In the genomic region with DNA sequence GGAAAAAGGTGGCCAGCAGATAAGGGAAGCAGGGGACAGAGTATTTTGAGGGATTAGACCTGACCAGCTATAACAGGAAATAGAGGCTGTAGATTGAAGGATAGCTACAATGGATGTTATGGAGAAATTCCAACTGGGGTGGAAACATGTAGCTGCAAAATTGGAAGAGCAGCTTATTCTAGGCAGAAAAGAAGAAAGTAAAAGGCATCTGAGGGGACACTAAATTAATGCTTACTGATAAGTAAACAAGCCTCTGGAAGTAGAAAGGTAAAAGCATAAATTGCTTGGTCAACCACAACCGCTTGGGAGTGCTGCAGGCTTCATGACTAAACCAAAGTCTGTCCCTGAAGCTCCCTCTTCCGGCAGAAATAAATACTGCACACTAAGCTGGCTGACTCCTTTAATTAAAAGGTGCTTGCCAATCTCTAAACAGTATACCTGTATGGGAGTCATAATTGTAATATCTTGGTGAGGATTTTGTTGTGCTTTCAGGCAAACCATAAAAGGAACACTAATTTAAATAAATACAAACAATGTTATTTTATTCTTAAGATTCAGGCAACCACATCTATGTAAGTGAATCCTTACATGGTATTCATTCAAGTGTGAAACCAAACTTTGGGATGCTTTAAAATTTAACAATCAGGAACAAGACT, we compare ENCODE assay signal across 8 cellular contexts. TPM values are rescaled to one million over a fixed set of nuclear protein-coding genes. Genes with fewer than 3 reads are reported as not detected.
A peak's percentile ranks its signal among the peaks of the same experiment; 100 is the strongest.
DNase-seq lines count a peak whose midpoint lies in the region; ATAC-seq and TF ChIP-seq lines count a peak whose summit lies in the region.

No MANE protein-coding gene starts in this region.

- DNase-seq in BJ (ENCODE audit: low read depth) (peak; percentile 61), HT-29 (ENCODE audit: low spot score) (peak; percentile 100), epithelial cell of proximal tubule (ENCODE audit: low read depth) (peak; percentile 86), nephron progenitor cell (peak; percentile 87), suprapubic skin (ENCODE audit: low spot score in 2 of 2) (peak; percentile 94), MV-4-11 (lab: John Stamatoyannopoulos, UW) (no peak)
- DNase-seq in activated CD8-positive, alpha-beta memory T cell treated with anti-CD3 and anti-CD28 coated beads for 4 hours (ENCODE audit: low read depth in 2 of 2): peak; percentile 79 to 83

- H3K9me3 ChIP-seq in suprapubic skin: no peaks in the 10 kb centered on the region

- peaks cover 43% of the 10 kb centered on the region for H3K4me1 Mint-ChIP-seq in nephron progenitor cell

- CTCF ChIA-PET in BJ (lab: Yijun Ruan, JAX): interaction anchor here (0.6 to 4.6 kb wide), 36 partner anchors 9 to 871 kb away, joined by 3 to 88 read pairs (median 5); no protein-coding TSS in a partner anchor

- peak; percentile 58 for ATAC-seq in GM19463 (IDR thresholded peaks at IDR 0.05; ENCODE audit: unreplicated experiment)

- POLR2A ChIA-PET in BJ (lab: Charles Lee): interaction anchor here (0.7 to 1.2 kb wide), 2 partner anchors 33 to 54 kb away, joined by 3 to 9 read pairs; no protein-coding TSS in a partner anchor

- no peak overlapping the region for H3K4me3 Mint-ChIP-seq in nephron progenitor cell

- H3K36me3 Mint-ChIP-seq in nephron progenitor cell (ENCODE audit: low read depth): peaks cover 16% of the 10 kb centered on the region

- H3K4me3 ChIP-seq in BJ (ENCODE audit: low read depth, low read length) (no peak overlapping the region), epithelial cell of proximal tubule (ENCODE audit: low read depth, low read length) (no peak overlapping the region), suprapubic skin (no peak overlapping the region)

- no peaks in the 10 kb centered on the region for H3K27me3 ChIP-seq in BJ (ENCODE audit: control insufficient read depth, insufficient read depth, low read length)
- H3K27me3 ChIP-seq in suprapubic skin: no peaks in the 10 kb centered on the region

- peaks cover 4% of the 10 kb centered on the region for H3K27me3 Mint-ChIP-seq in nephron progenitor cell (ENCODE audit: low read depth, poor library complexity)

- 2% methylated on average over 2 of the region's 2 CpGs for WGBS in suprapubic skin

- peak; percentile 96 for TF ChIP-seq CTCF in BJ (IDR thresholded peaks at IDR 0.05; ENCODE audit: insufficient read depth, low read depth, low read length)
- peak; percentile 100 for TF ChIP-seq CTCF in epithelial cell of proximal tubule (conservative IDR thresholded peaks at IDR 0.05; ENCODE audit: low read depth, low read length)
- peak; percentile 97 for TF ChIP-seq CTCF in nephron progenitor cell (IDR thresholded peaks at IDR 0.05)
- TF ChIP-seq CTCF in suprapubic skin (IDR thresholded peaks at IDR 0.05): peak; percentile 95 to 99

- H3K9me3 Mint-ChIP-seq in nephron progenitor cell: no peaks in the 10 kb centered on the region

- H3K27ac ChIP-seq in suprapubic skin: no peak overlapping the region

- TF ChIP-seq POLR2A in suprapubic skin (IDR thresholded peaks at IDR 0.05): no peak

- peaks cover 49% of the 10 kb centered on the region for H3K4me1 ChIP-seq in suprapubic skin

- H3K36me3 ChIP-seq in BJ (ENCODE audit: control insufficient read depth, insufficient read depth, low read length) (peaks cover 7% of the 10 kb centered on the region), suprapubic skin (peaks cover 8% of the 10 kb centered on the region)

- TF ChIP-seq EP300 in suprapubic skin (IDR thresholded peaks at IDR 0.05): no peak

- H3K27ac Mint-ChIP-seq in nephron progenitor cell: no peak overlapping the region

RNA-seq across cellular contexts. Expression of gene UBC, which starts 7.7 kb away (rescaled TPM):
- 1,715 and 2,374 TPM in 2 replicates for polyA plus RNA-seq in BJ (2011; rRNA removed)
- polyA minus RNA-seq in BJ (2011; rRNA and poly(A)+ RNA removed): 607 and 730 TPM in 2 replicates
- total RNA-seq in HT-29 (2014; rRNA removed; shearing (Covaris generic)): 1,727 and 1,789 TPM in 2 replicates
- total RNA-seq in epithelial cell of proximal tubule (679 and 827 TPM in 2 replicates), suprapubic skin (1,000 to 10,000 TPM; 1,287 to 1,717 (median 1,373) TPM)

RNA-seq across cellular contexts. Expression of gene SCARB1, which starts 43.1 kb away (rescaled TPM):
- 12.6 and 38.4 TPM in 2 replicates for polyA plus RNA-seq in BJ (2011; rRNA removed)
- 20.5 and 24.2 TPM in 2 replicates for polyA minus RNA-seq in BJ (2011; rRNA and poly(A)+ RNA removed)
- total RNA-seq in HT-29 (2014; rRNA removed; shearing (Covaris generic)): 83.9 and 84.9 TPM in 2 replicates
- total RNA-seq in epithelial cell of proximal tubule: 21.9 and 72.8 TPM in 2 replicates
- 10 to 100 TPM; 25.6 to 38.1 (median 29.0) TPM for total RNA-seq in suprapubic skin
